ENCODE assay signal across 8 cellular contexts in genomic region chr3:194141415-194142155, GRCh38. TPM values are rescaled to one million over a fixed set of nuclear protein-coding genes. Genes with fewer than 3 reads are reported as not detected.
DNase-seq lines count a peak whose midpoint lies in the region; ATAC-seq and TF ChIP-seq lines count a peak whose summit lies in the region.

No MANE protein-coding gene starts in this region.

- H3K4me2 ChIP-seq in SU-DHL-6 (ENCODE audit: low read depth, low read length, poor library complexity, severe bottlenecking) = peak overlapping the region; percentile 53

- peak; percentile 43 for ATAC-seq in GM21619 (IDR thresholded peaks at IDR 0.05; ENCODE audit: unreplicated experiment)
- ATAC-seq in left cardiac atrium = peak; percentile 75 to 80

- no peaks in the 10 kb centered on the region for H3K27me3 ChIP-seq in SU-DHL-6 (ENCODE audit: low read length)
- H3K27me3 ChIP-seq in uterus = no peaks in the 10 kb centered on the region

- no peak overlapping the region for H3K27ac ChIP-seq in SU-DHL-6 (ENCODE audit: low read depth, low read length)
- peak overlapping the region; percentile 95 to 99 for H3K27ac ChIP-seq in uterus

- H3K9ac ChIP-seq in SU-DHL-6 (ENCODE audit: low read length) = peak overlapping the region; percentile 53

- no peaks in the 10 kb centered on the region for H4K20me1 ChIP-seq in SU-DHL-6 (ENCODE audit: low read depth, low read length)

- TF ChIP-seq POLR2A in uterus (IDR thresholded peaks at IDR 0.05) = no peak

- H3K9me3 ChIP-seq in SU-DHL-6 (ENCODE audit: insufficient read depth, low read length) = no peaks in the 10 kb centered on the region
- H3K9me3 ChIP-seq in uterus = no peaks in the 10 kb centered on the region

- TF ChIP-seq CTCF in SU-DHL-6 (IDR thresholded peaks at IDR 0.05; ENCODE audit: insufficient read depth, low read length, poor library complexity, severe bottlenecking) (no peak), uterus (IDR thresholded peaks at IDR 0.05) (no peak)

- peaks cover 35% of the 10 kb centered on the region for H3F3A ChIP-seq in SU-DHL-6 (ENCODE audit: insufficient read depth)

- intact Hi-C loops in left cardiac atrium (cut with DNase I) (loop anchor here (2.0 to 5.0 kb wide), 2 partner anchors 129 to 176 kb away; no protein-coding TSS in a partner anchor), posterior cingulate gyrus (cut with DNase I) (loop anchor here (1.0 to 2.0 kb wide), 2 partner anchors 71 to 128 kb away; no protein-coding TSS in a partner anchor), uterus (cut with DNase I; ENCODE audit: low total_unique reads) (loop anchor here (10.0 kb wide), 1 partner anchor 137 kb away; no protein-coding TSS in a partner anchor)

- H3K36me3 ChIP-seq in SU-DHL-6 (ENCODE audit: low read length) (peaks cover 8% of the 10 kb centered on the region; the same call in 1 of the 2 replicates), uterus (no peaks in the 10 kb centered on the region)

- DNase-seq in DMS 273 (lab: John Stamatoyannopoulos, UW; ENCODE audit: unreplicated experiment) (peak; percentile 98), LHCN-M2 (ENCODE audit: low read depth) (peak; percentile 64), amygdala (lab: John Stamatoyannopoulos, UW) (peak in 50 of 56 donors; percentile 33 to 88 (median 70)), left cardiac atrium (peak; percentile 94), posterior cingulate gyrus (peak; percentile 60 to 95 (median 80)), uterus (peak; percentile 92 to 94)

- peak overlapping the region; percentile 77 for H2AFZ ChIP-seq in SU-DHL-6 (ENCODE audit: low read depth, low read length, severe bottlenecking)

- H3K4me3 ChIP-seq in SU-DHL-6 (ENCODE audit: insufficient read depth, low read length, poor library complexity, severe bottlenecking) (peak overlapping the region; percentile 10), uterus (peak overlapping the region in 1 of 2 donors; percentile 40)

- H3K79me2 ChIP-seq in SU-DHL-6 (ENCODE audit: insufficient read depth, low read length) = no peaks in the 10 kb centered on the region

- H3K9me2 ChIP-seq in SU-DHL-6 (replicated peaks; ENCODE audit: insufficient read depth, low read length) = no peaks in the 10 kb centered on the region

- H3K4me1 ChIP-seq in uterus = peaks cover 10 to 18% of the 10 kb centered on the region in 2 donors

RNA-seq across cellular contexts. Expression of gene HES1, which starts 5.6 kb away (rescaled TPM):
- total RNA-seq in LHCN-M2 (2014; rRNA removed) (0.52 and 1.2 TPM in 2 replicates), left cardiac atrium (10 to 100 TPM; 13.2 to 60.5 TPM), uterus (10 to 100 TPM; 23.1 to 50.9 (median 41.2) TPM)
- polyA plus RNA-seq in LHCN-M2 (2012) = 0.09 TPM
